Comparison of ENCODE assay signal across 16 cellular contexts in the genomic region with DNA sequence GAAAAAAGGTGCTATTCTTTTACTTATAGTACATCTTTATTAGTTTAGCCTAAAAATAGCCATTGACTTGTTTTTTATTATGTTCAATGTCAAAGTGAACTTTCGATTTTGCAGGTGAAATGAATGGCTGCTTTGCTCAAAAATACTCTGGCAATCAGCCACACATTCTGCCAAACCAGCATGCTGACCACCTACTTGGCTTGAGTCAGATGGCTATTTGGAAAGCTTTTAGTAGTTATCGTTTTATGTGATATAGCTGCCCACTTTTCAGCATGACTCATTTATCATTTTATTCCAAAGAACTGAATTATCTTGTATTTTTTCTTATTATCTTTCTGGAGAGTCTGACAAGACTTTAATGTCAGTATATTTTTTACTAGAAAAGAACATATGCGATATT.
"Had no signal": no experiment of that assay in that cellular context is flagged by ENCODE, and none has a peak within 500 bp of the region (broad histone marks: within the 10 kb centered on the region; RNA-seq: fewer than 3 reads in every experiment).

No MANE protein-coding gene starts in this region.

- H3K27ac ChIP-seq: body of pancreas, colonic mucosa, sigmoid colon, spleen, tibial nerve, WERI-Rb-1 had no signal

- H3K9me3 ChIP-seq: body of pancreas, colonic mucosa, sigmoid colon, spleen, tibial nerve had no signal

- H3K4me3 ChIP-seq: body of pancreas, colonic mucosa, sigmoid colon, spleen, tibial nerve had no signal

- H3K27me3 Mint-ChIP-seq: activated naive CD4-positive, alpha-beta T cell treated with anti-CD3 and anti-CD28 coated beads, Interleukin-2, amount 50 U/mL, for 24 hours; naive thymus-derived CD8-positive, alpha-beta T cell had no signal

- H3K9me3 Mint-ChIP-seq: activated naive CD4-positive, alpha-beta T cell treated with anti-CD3 and anti-CD28 coated beads, Interleukin-2, amount 50 U/mL, for 24 hours had no signal

- H3K36me3 ChIP-seq: colonic mucosa, sigmoid colon, spleen, tibial nerve, WERI-Rb-1 had no signal

- H3K36me3 Mint-ChIP-seq: activated naive CD4-positive, alpha-beta T cell treated with anti-CD3 and anti-CD28 coated beads, Interleukin-2, amount 50 U/mL, for 24 hours; immature natural killer cell; naive thymus-derived CD8-positive, alpha-beta T cell had no signal

- H3K27me3 ChIP-seq: body of pancreas, colonic mucosa, sigmoid colon, spleen, tibial nerve had no signal

- H3K4me1 ChIP-seq: body of pancreas, colonic mucosa, sigmoid colon, spleen, tibial nerve had no signal

- H3K27ac Mint-ChIP-seq: activated naive CD4-positive, alpha-beta T cell treated with anti-CD3 and anti-CD28 coated beads, Interleukin-2, amount 50 U/mL, for 24 hours; immature natural killer cell; naive thymus-derived CD8-positive, alpha-beta T cell had no signal

- H3K4me1 Mint-ChIP-seq: activated naive CD4-positive, alpha-beta T cell treated with anti-CD3 and anti-CD28 coated beads, Interleukin-2, amount 50 U/mL, for 24 hours; immature natural killer cell; naive thymus-derived CD8-positive, alpha-beta T cell had no signal

- DNase-seq: activated CD4-positive, alpha-beta T cell treated with anti-CD3 and anti-CD28 coated beads, Interleukin-2, amount 50 U/mL, for 48 hours; activated gamma-delta T cell; body of pancreas; colonic mucosa; erythroblast; immature natural killer cell; left ventricle myocardium superior; mesendoderm; naive thymus-derived CD8-positive, alpha-beta T cell; posterior cingulate gyrus; sigmoid colon; spleen; stimulated activated naive CD4-positive, alpha-beta T cell; WERI-Rb-1 had no signal

- H3K4me3 Mint-ChIP-seq: activated naive CD4-positive, alpha-beta T cell treated with anti-CD3 and anti-CD28 coated beads, Interleukin-2, amount 50 U/mL, for 24 hours; immature natural killer cell; naive thymus-derived CD8-positive, alpha-beta T cell had no signal
